Comparison of ENCODE assay signal across 1 cellular context in genomic region chr17:77842148-77842905, GRCh38.
TF ChIP-seq lines count a peak whose summit lies in the region.

No MANE protein-coding gene starts in this region.

TF ChIP-seq in WTC11, 78 proteins besides CTCF, POLR2A, EP300 and RAD21 (continued from another document):
- TF ChIP-seq CREM (CRISPR knock-in tag; IDR thresholded peaks at IDR 0.05) = no peak
- TF ChIP-seq ZNF423 (CRISPR knock-in tag; IDR thresholded peaks at IDR 0.05) = no peak
- no peak for TF ChIP-seq NFATC4 (CRISPR knock-in tag; IDR thresholded peaks at IDR 0.05)
